In genomic region chr2:172102159-172102857, GRCh38 we compare ENCODE assay signal across 8 cellular contexts. TPM values are rescaled to one million over a fixed set of nuclear protein-coding genes. Genes with fewer than 3 reads are reported as not detected.
DNase-seq lines count a peak whose midpoint lies in the region; ATAC-seq, FAIRE-seq and TF ChIP-seq lines count a peak whose summit lies in the region.

No MANE protein-coding gene starts in this region.

- no peaks in the 10 kb centered on the region for H3K9me3 ChIP-seq in CD8-positive, alpha-beta memory T cell (ENCODE audit: low read length)
- no peaks in the 10 kb centered on the region for H3K9me3 ChIP-seq in OCI-LY1 (ENCODE audit: low read length)
- H3K9me3 ChIP-seq in GM12878 (replicated peaks; ENCODE audit: control insufficient read depth, insufficient read depth, low read length), result no peaks in the 10 kb centered on the region
- no peaks in the 10 kb centered on the region for H3K9me3 ChIP-seq in keratinocyte (ENCODE audit: control insufficient read depth, low read depth, low read length)

- peaks cover 93% of the 10 kb centered on the region for H3K27me3 ChIP-seq in CD8-positive, alpha-beta memory T cell (ENCODE audit: insufficient read depth, low read length, poor library complexity, severe bottlenecking)
- H3K27me3 ChIP-seq in OCI-LY1 (ENCODE audit: insufficient read depth, low read length) (no peaks in the 10 kb centered on the region), GM12878 (replicated peaks in 1 of 2; ENCODE audit: control insufficient read depth in 2 of 2, insufficient read depth in 2 of 2, low read length in 1 of 2) (peaks cover 29 to 39% of the 10 kb centered on the region in 2 experiments), keratinocyte (ENCODE audit: control insufficient read depth, extremely low read depth, insufficient read depth, low read length) (no peaks in the 10 kb centered on the region)

- no peaks in the 10 kb centered on the region for H4K20me1 ChIP-seq in OCI-LY1 (ENCODE audit: insufficient read depth, low read length)
- no peaks in the 10 kb centered on the region for H4K20me1 ChIP-seq in GM12878 (ENCODE audit: control insufficient read depth, insufficient read depth)
- no peaks in the 10 kb centered on the region for H4K20me1 ChIP-seq in keratinocyte (ENCODE audit: control insufficient read depth, extremely low read depth, insufficient read depth, low read length)

- H3K79me2 ChIP-seq in OCI-LY1 (ENCODE audit: insufficient read depth, low read length) (no peaks in the 10 kb centered on the region), GM12878 (ENCODE audit: control insufficient read depth, insufficient read depth, low read length) (no peaks in the 10 kb centered on the region), keratinocyte (ENCODE audit: control insufficient read depth, insufficient read depth, low read length) (no peaks in the 10 kb centered on the region)

- TF ChIP-seq RAD21 in GM12878 (IDR thresholded peaks at IDR 0.05; ENCODE audit: insufficient read depth, low read depth, low read length), result no peak

- no peaks in the 10 kb centered on the region for H3K9me2 ChIP-seq in OCI-LY1 (ENCODE audit: low read depth, low read length)

- H3K4me1 Mint-ChIP-seq in CD8-positive, alpha-beta memory T cell, result peaks cover 44 to 67% (median 53%) of the 10 kb centered on the region in 3 donors

- H2AFZ ChIP-seq in OCI-LY1 (ENCODE audit: low read length), result no peak overlapping the region
- H2AFZ ChIP-seq in GM12878 (ENCODE audit: control insufficient read depth, low read depth, low read length), result peak overlapping the region; percentile 54
- peak overlapping the region; percentile 98 for H2AFZ ChIP-seq in keratinocyte (ENCODE audit: control insufficient read depth, low read length)

- peak overlapping the region in 7 of 8 donors; percentile 5 to 90 (median 66) for H3K27ac Mint-ChIP-seq in CD8-positive, alpha-beta memory T cell

- intact Hi-C loops in GM12878 (cut with micrococcal nuclease; ENCODE audit: unreplicated experiment), result loop anchor here (2.0 to 10.0 kb wide), 4 partner anchors 105 to 528 kb away; partner anchors contain the start of gene METAP1D

- H3K9ac ChIP-seq in OCI-LY1 (ENCODE audit: low read length) (peak overlapping the region; percentile 52; the same call in 1 of the 2 replicates), GM12878 (ENCODE audit: control insufficient read depth, insufficient read depth, low read length) (no peak overlapping the region), keratinocyte (ENCODE audit: control insufficient read depth, extremely low read depth, insufficient read depth, low read length) (peak overlapping the region; percentile 80)

- SMC1A ChIA-PET in GM12878 (lab: Charles Lee; ENCODE audit: uncharacterized antibody, unreplicated experiment), result interaction anchor here (1.2 to 7.0 kb wide), 7 partner anchors 11 to 529 kb away, joined by 3 to 111 read pairs (median 4); no protein-coding TSS in a partner anchor

- H3K4me3 ChIP-seq in CD8-positive, alpha-beta memory T cell (ENCODE audit: low read length), result peak overlapping the region; percentile 58
- peak overlapping the region; percentile 71 for H3K4me3 ChIP-seq in OCI-LY1 (ENCODE audit: low read depth, low read length, poor library complexity, severe bottlenecking)
- peak overlapping the region; percentile 56 for H3K4me3 ChIP-seq in GM12878
- H3K4me3 ChIP-seq in keratinocyte (ENCODE audit: control insufficient read depth in 2 of 3, extremely low read depth in 1 of 3, insufficient read depth in 2 of 3, low read depth in 1 of 3, low read length in 3 of 3), result peak overlapping the region; percentile 55 to 90 (median 81)

- H3K36me3 ChIP-seq in CD8-positive, alpha-beta memory T cell (ENCODE audit: insufficient read depth, low read length), result no peaks in the 10 kb centered on the region
- H3K36me3 ChIP-seq in OCI-LY1 (ENCODE audit: insufficient read depth, low read length) (no peaks in the 10 kb centered on the region), GM12878 (ENCODE audit: control insufficient read depth in 2 of 2, insufficient read depth in 2 of 2, low read length in 1 of 2) (no peaks in the 10 kb centered on the region), keratinocyte (ENCODE audit: control insufficient read depth in 2 of 2, extremely low read depth in 1 of 2, insufficient read depth in 2 of 2, low read length in 2 of 2) (no peaks in the 10 kb centered on the region)

- no peak for TF ChIP-seq EP300 in GM12878 (IDR thresholded peaks at IDR 0.05; ENCODE audit: borderline replicate concordance in 1 of 2, control insufficient read depth in 1 of 2, low read depth in 2 of 2, low read length in 2 of 2)

- no peak for TF ChIP-seq CTCF in OCI-LY1 (IDR thresholded peaks at IDR 0.05; ENCODE audit: low read length)
- TF ChIP-seq CTCF in GM12878 (IDR thresholded peaks at IDR 0.05 in 2 of 3, conservative IDR thresholded peaks at IDR 0.05 in 1 of 3; ENCODE audit: control insufficient read depth in 2 of 3, extremely low read depth in 1 of 3, insufficient read depth in 1 of 3, low read depth in 3 of 3, low read length in 3 of 3), result no peak
- TF ChIP-seq CTCF in keratinocyte (optimal IDR thresholded peaks at IDR 0.05 in 1 of 3, IDR thresholded peaks at IDR 0.05 in 1 of 3, conservative IDR thresholded peaks at IDR 0.05 in 1 of 3; ENCODE audit: extremely low read depth in 1 of 3, insufficient read depth in 2 of 3, low read length in 3 of 3), result no peak

- WGBS in GM12878 (ENCODE audit: insufficient coverage, insufficient replicate concordance, low lambda C conversion rate, missing lambda C conversion rate), result 12% methylated on average over 59 of the region's 59 CpGs

- H3K4me2 ChIP-seq in OCI-LY1 (ENCODE audit: low read length) (peak overlapping the region; percentile 93), GM12878 (ENCODE audit: control insufficient read depth, insufficient read depth) (peak overlapping the region; percentile 88), keratinocyte (ENCODE audit: control insufficient read depth, extremely low read depth, insufficient read depth, low read depth, low read length) (peak overlapping the region; percentile 96)

- BruUV-seq in GM12878 (replicated peaks; lab: Mats Ljungman, UMichigan), result no TSS peak

- peak; percentile 18 for ATAC-seq in GM18870 (IDR thresholded peaks at IDR 0.05; ENCODE audit: unreplicated experiment)
- ATAC-seq in HG03066 (IDR thresholded peaks at IDR 0.05; ENCODE audit: low read depth, unreplicated experiment), result peak; percentile 38
- peak; percentile 55 for ATAC-seq in GM12878

- peaks cover 0 to 2% (median 0%) of the 10 kb centered on the region in 3 donors for H3K36me3 Mint-ChIP-seq in CD8-positive, alpha-beta memory T cell

- peaks cover 65% of the 10 kb centered on the region for H3K4me1 ChIP-seq in CD8-positive, alpha-beta memory T cell (ENCODE audit: insufficient read depth, low read length)
- H3K4me1 ChIP-seq in OCI-LY1 (ENCODE audit: insufficient read depth, low read length, severe bottlenecking) (peaks cover 60% of the 10 kb centered on the region), GM12878 (ENCODE audit: control insufficient read depth, insufficient read depth, low read length) (peaks cover 33% of the 10 kb centered on the region), keratinocyte (ENCODE audit: control insufficient read depth, extremely low read depth, insufficient read depth, low read length) (peaks cover 52% of the 10 kb centered on the region)

- in situ Hi-C loops in GM12878 (cut with MboI), result loop anchor here (10.0 to 25.0 kb wide), 3 partner anchors 290 to 1128 kb away; no protein-coding TSS in a partner anchor

- H3K9me3 Mint-ChIP-seq in CD8-positive, alpha-beta memory T cell, result peaks cover 0 to 13% (median 4%) of the 10 kb centered on the region in 5 donors

- TF ChIP-seq POLR2A in GM12878 (IDR thresholded peaks at IDR 0.05; ENCODE audit: low read depth, low read length), result no peak

- no peak for FAIRE-seq in GM12878 (lab: Jason Lieb, UNC)
- FAIRE-seq in keratinocyte (lab: Jason Lieb, UNC), result no peak

- 0 out of 2 replicates have a peak, but pooled peaks cover 2% of the 10 kb centered on the region for H3F3A ChIP-seq in OCI-LY1 (ENCODE audit: insufficient read depth, low read length)

- dilution Hi-C loops in keratinocyte (cut with MboI; ENCODE audit: extremely low pct_ligation_motif_present, low sequenced_read_pairs), result no loop called here

- CTCF ChIA-PET in CD8-positive, alpha-beta memory T cell (lab: Charles Lee), result interaction anchor here (0.9 to 2.0 kb wide), 10 partner anchors 9 to 398 kb away, joined by 3 to 11 read pairs (median 3); no protein-coding TSS in a partner anchor
- CTCF ChIA-PET in GM12878 (lab: Yijun Ruan, JAX), result interaction anchor here (0.7 to 9.9 kb wide), 17 partner anchors 10 to 529 kb away, joined by 3 to 212 read pairs (median 3); partner anchors contain the start of genes HAT1 and METAP1D

- POLR2A ChIA-PET in CD8-positive, alpha-beta memory T cell (lab: Charles Lee), result no interaction called here
- POLR2A ChIA-PET in GM12878 (lab: Charles Lee), result interaction anchor here (1.0 kb wide), 1 partner anchor 398 kb away, joined by 5 read pairs; no protein-coding TSS in a partner anchor

- H3K4me3 Mint-ChIP-seq in CD8-positive, alpha-beta memory T cell, result peak overlapping the region; percentile 80 to 93 (median 85)

- no peaks in the 10 kb centered on the region for H3K9me1 ChIP-seq in keratinocyte (ENCODE audit: control insufficient read depth, extremely low read depth, insufficient read depth, low read length)

- peak in 3 of 5 donors; percentile 29 to 66 (median 50) for DNase-seq in CD8-positive, alpha-beta memory T cell
- DNase-seq in GM12878 (ENCODE audit: low read depth, low spot score), result no peak
- DNase-seq in keratinocyte (ENCODE audit: low read depth, low spot score), result no peak
- DNase-seq in stromal cell of bone marrow (ENCODE audit: low read depth), result peak; percentile 70
- DNase-seq in NCI-H524 treated with DMSO at 0.1 percent for 48 hours (lab: John Stamatoyannopoulos, UW), result no peak

- no peak overlapping the region for H3K27ac ChIP-seq in CD8-positive, alpha-beta memory T cell (ENCODE audit: low read depth, low read length)
- H3K27ac ChIP-seq in OCI-LY1 (ENCODE audit: low read depth, low read length, poor library complexity, severe bottlenecking) (no peak overlapping the region), GM12878 (ENCODE audit: control insufficient read depth, insufficient read depth) (no peak overlapping the region), keratinocyte (ENCODE audit: control insufficient read depth, insufficient read depth, low read length) (peak overlapping the region; percentile 54)

- RAD21 ChIA-PET in GM12878 (lab: Charles Lee; ENCODE audit: unreplicated experiment), result interaction anchor here (0.5 to 3.1 kb wide), 15 partner anchors 15 to 1453 kb away, joined by 3 to 18 read pairs (median 3); partner anchors contain the start of genes HAT1 and SLC25A12

- H3K27me3 Mint-ChIP-seq in CD8-positive, alpha-beta memory T cell, result peaks cover 71 to 86% of the 10 kb centered on the region in 2 donors

RNA-seq across cellular contexts. Expression of gene DLX2, which starts 0.4 kb away (rescaled TPM):
- under 1 TPM in 1 of 2 experiments, not detected in 1; 0.16 TPM for total RNA-seq in CD8-positive, alpha-beta memory T cell
- polyA plus RNA-seq in CD8-positive, alpha-beta memory T cell, result not detected
- total RNA-seq in GM12878 (2013; cell fraction: nucleolus; rRNA removed), result not detected in 2 replicates
- not detected in 2 replicates for total RNA-seq in GM12878 (2014; rRNA removed)
- not detected in 2 replicates for total RNA-seq in GM12878 (2014; rRNA removed; fragmentation: Illumina TruSeq; extraction: Trizol)
- total RNA-seq in GM12878 (2021), result not detected in 2 replicates
- not detected for polyA plus RNA-seq in GM12878 (2011; ENCODE audit: low read depth)
- polyA plus RNA-seq in GM12878 (2011; rRNA removed), result not detected in 2 replicates
- polyA plus RNA-seq in GM12878 (2011; cell fraction: cytosol; rRNA removed), result not detected in 2 replicates
- not detected in 2 replicates for polyA plus RNA-seq in GM12878 (2011; cell fraction: nucleus; rRNA removed)
- polyA plus RNA-seq in GM12878 (2012), result 0.08 and 0.10 TPM in 2 replicates
- 0.03 TPM in 1 of 2 replicates, not detected in the other for polyA plus RNA-seq in GM12878 (2014; fragmentation: Illumina TruSeq; extraction: Trizol)
- not detected for polyA plus RNA-seq in GM12878 (2014; fragmentation: Nextera tagmentation; extraction: Ambion mirVana)
- not detected in 2 replicates for polyA plus RNA-seq in GM12878 (2014; rRNA removed)
- not detected for polyA plus RNA-seq in GM12878 (2016; fragmentation: Nextera tagmentation; extraction: Ambion mirVana)
- not detected in 2 replicates for polyA minus RNA-seq in GM12878 (2011; rRNA and poly(A)+ RNA removed)
- not detected in 2 replicates for polyA minus RNA-seq in GM12878 (2011; cell fraction: cytosol; rRNA and poly(A)+ RNA removed)
- polyA minus RNA-seq in GM12878 (2011; cell fraction: nucleus; rRNA and poly(A)+ RNA removed), result not detected in 2 replicates
- polyA plus RNA-seq in keratinocyte, result 0.26 to 0.31 TPM (median 0.29 TPM) in 3 replicates
- polyA plus RNA-seq in keratinocyte (2011; ENCODE audit: low read depth), result 1.3 TPM
- 0.32 and 0.61 TPM in 2 replicates for polyA plus RNA-seq in keratinocyte (2011; cell fraction: cytosol; rRNA removed)
- 2.2 and 3.3 TPM in 2 replicates for polyA plus RNA-seq in keratinocyte (2011; cell fraction: nucleus; rRNA removed)
- polyA plus RNA-seq in keratinocyte (2012; ENCODE audit: low replicate concordance), result 0.77 and 3.1 TPM in 2 replicates
- 0.10 to 0.33 TPM in 2 of 3 replicates, not detected in the other for polyA minus RNA-seq in keratinocyte
- 0.96 TPM for polyA minus RNA-seq in keratinocyte (2011; cell fraction: cytosol; rRNA and poly(A)+ RNA removed)
- 0.74 and 1.4 TPM in 2 replicates for polyA minus RNA-seq in keratinocyte (2011; cell fraction: nucleus; rRNA and poly(A)+ RNA removed)

RNA-seq across cellular contexts. Expression of gene DLX1, which starts 17.0 kb away (rescaled TPM):
- not detected for total RNA-seq in CD8-positive, alpha-beta memory T cell
- not detected for polyA plus RNA-seq in CD8-positive, alpha-beta memory T cell
- not detected in 2 replicates for total RNA-seq in GM12878 (2013; cell fraction: nucleolus; rRNA removed)
- not detected in 2 replicates for total RNA-seq in GM12878 (2014; rRNA removed)
- total RNA-seq in GM12878 (2014; rRNA removed; fragmentation: Illumina TruSeq; extraction: Trizol), result not detected in 2 replicates
- total RNA-seq in GM12878 (2021), result not detected in 2 replicates
- not detected for polyA plus RNA-seq in GM12878 (2011; ENCODE audit: low read depth)
- polyA plus RNA-seq in GM12878 (2011; rRNA removed), result not detected in 2 replicates
- not detected in 2 replicates for polyA plus RNA-seq in GM12878 (2011; cell fraction: cytosol; rRNA removed)
- polyA plus RNA-seq in GM12878 (2011; cell fraction: nucleus; rRNA removed), result 0.18 TPM in 1 of 2 replicates, not detected in the other
- polyA plus RNA-seq in GM12878 (2012), result 0.08 and 0.24 TPM in 2 replicates
- 0.06 TPM in 1 of 2 replicates, not detected in the other for polyA plus RNA-seq in GM12878 (2014; fragmentation: Illumina TruSeq; extraction: Trizol)
- polyA plus RNA-seq in GM12878 (2014; fragmentation: Nextera tagmentation; extraction: Ambion mirVana), result not detected
- not detected in 2 replicates for polyA plus RNA-seq in GM12878 (2014; rRNA removed)
- not detected for polyA plus RNA-seq in GM12878 (2016; fragmentation: Nextera tagmentation; extraction: Ambion mirVana)
- not detected in 2 replicates for polyA minus RNA-seq in GM12878 (2011; rRNA and poly(A)+ RNA removed)
- polyA minus RNA-seq in GM12878 (2011; cell fraction: cytosol; rRNA and poly(A)+ RNA removed), result not detected in 2 replicates
- polyA minus RNA-seq in GM12878 (2011; cell fraction: nucleus; rRNA and poly(A)+ RNA removed), result not detected in 2 replicates
- polyA plus RNA-seq in keratinocyte, result 0.68 to 1.5 TPM (median 0.88 TPM) in 3 replicates
- polyA plus RNA-seq in keratinocyte (2011; ENCODE audit: low read depth), result 0.39 TPM
- polyA plus RNA-seq in keratinocyte (2011; cell fraction: cytosol; rRNA removed), result 0.62 and 0.81 TPM in 2 replicates
- 1.7 and 2.8 TPM in 2 replicates for polyA plus RNA-seq in keratinocyte (2011; cell fraction: nucleus; rRNA removed)
- 0.48 and 1.5 TPM in 2 replicates for polyA plus RNA-seq in keratinocyte (2012; ENCODE audit: low replicate concordance)
- 0.32 to 2.0 TPM (median 0.99 TPM) in 3 replicates for polyA minus RNA-seq in keratinocyte
- polyA minus RNA-seq in keratinocyte (2011; cell fraction: cytosol; rRNA and poly(A)+ RNA removed), result not detected
- polyA minus RNA-seq in keratinocyte (2011; cell fraction: nucleus; rRNA and poly(A)+ RNA removed), result 0.54 and 0.63 TPM in 2 replicates

Comparison
In these comparisons a context has a peak if more than half of its experiments do, and no peak if none do; other contexts are left out.
1. DNase-seq: peak in CD8-positive, alpha-beta memory T cell (3 of 5) and stromal cell of bone marrow (single experiment); none in GM12878 (single experiment), keratinocyte (single experiment) and NCI-H524 treated with DMSO at 0.1 percent for 48 hours (single experiment).
2. Peak in every context shown above with its lines, with median percentiles within 50 percentile points of each other: H3K4me3 ChIP-seq, ATAC-seq and H3K4me2 ChIP-seq.